7 cellular contexts compared by ENCODE assay signal in genomic region chr1:243842978-243843490, GRCh38. TPM values are rescaled to one million over a fixed set of nuclear protein-coding genes. Genes with fewer than 3 reads are reported as not detected.
DNase-seq lines count a peak whose midpoint lies in the region; ATAC-seq lines count a peak whose summit lies in the region.

No MANE protein-coding gene starts in this region.

- H3K9me3 Mint-ChIP-seq in activated T-cell treated with anti-CD3 and anti-CD28 coated beads, Interleukin-2, amount 50 U/mL, for 72 hours, result no peaks in the 10 kb centered on the region
- no peaks in the 10 kb centered on the region for H3K9me3 Mint-ChIP-seq in stimulated activated naive CD8-positive, alpha-beta T cell treated with anti-CD3 and anti-CD28 coated beads, Interleukin-15, Interleukin-2, amounts not matched to agents 100 ng/mL and 50 ng/mL, for 24 hours

- peak overlapping the region; percentile 10 to 60 for H3K4me3 Mint-ChIP-seq in activated T-cell treated with anti-CD3 and anti-CD28 coated beads, Interleukin-2, amount 50 U/mL, for 72 hours
- peak overlapping the region; percentile 65 for H3K4me3 Mint-ChIP-seq in stimulated activated naive CD8-positive, alpha-beta T cell treated with anti-CD3 and anti-CD28 coated beads, Interleukin-15, Interleukin-2, amounts not matched to agents 100 ng/mL and 50 ng/mL, for 24 hours

- peaks cover 45% of the 10 kb centered on the region for H3K4me1 Mint-ChIP-seq in activated T-cell treated with anti-CD3 and anti-CD28 coated beads, Interleukin-2, amount 50 U/mL, for 72 hours (ENCODE audit: low read depth)
- peaks cover 53% of the 10 kb centered on the region for H3K4me1 Mint-ChIP-seq in stimulated activated naive CD8-positive, alpha-beta T cell treated with anti-CD3 and anti-CD28 coated beads, Interleukin-15, Interleukin-2, amounts not matched to agents 100 ng/mL and 50 ng/mL, for 24 hours (ENCODE audit: low read depth)

- intact Hi-C loops in Right ventricle myocardium superior (cut with DNase I), result no loop called here

- ATAC-seq in activated T-cell treated with anti-CD3 and anti-CD28 coated beads, Interleukin-2, amount 50 U/mL, for 72 hours (replicated peaks in 1 of 2), result peak; percentile 43 to 44
- ATAC-seq in Right ventricle myocardium superior (ENCODE audit: poor library complexity), result peak; percentile 74
- ATAC-seq in GM18870 (IDR thresholded peaks at IDR 0.05; ENCODE audit: unreplicated experiment), result no peak
- ATAC-seq in HG03442 (IDR thresholded peaks at IDR 0.05; ENCODE audit: unreplicated experiment), result no peak
- ATAC-seq in GM19023 (IDR thresholded peaks at IDR 0.05; ENCODE audit: unreplicated experiment), result no peak

- peak; percentile 48 for DNase-seq in HS-27A (ENCODE audit: low read depth)
- peak; percentile 3 to 7 for DNase-seq in activated T-cell treated with anti-CD3 and anti-CD28 coated beads, Interleukin-2, amount 50 U/mL, for 72 hours
- DNase-seq in Right ventricle myocardium superior, result no peak

- peaks cover 0 to 3% of the 10 kb centered on the region in 2 donors for H3K36me3 Mint-ChIP-seq in activated T-cell treated with anti-CD3 and anti-CD28 coated beads, Interleukin-2, amount 50 U/mL, for 72 hours (ENCODE audit: insufficient read depth in 2 of 2)
- peaks cover 12% of the 10 kb centered on the region for H3K36me3 Mint-ChIP-seq in stimulated activated naive CD8-positive, alpha-beta T cell treated with anti-CD3 and anti-CD28 coated beads, Interleukin-15, Interleukin-2, amounts not matched to agents 100 ng/mL and 50 ng/mL, for 24 hours (ENCODE audit: low read depth)

- H3K27ac Mint-ChIP-seq in activated T-cell treated with anti-CD3 and anti-CD28 coated beads, Interleukin-2, amount 50 U/mL, for 72 hours, result peak overlapping the region; percentile 7
- peak overlapping the region; percentile 83 for H3K27ac Mint-ChIP-seq in stimulated activated naive CD8-positive, alpha-beta T cell treated with anti-CD3 and anti-CD28 coated beads, Interleukin-15, Interleukin-2, amounts not matched to agents 100 ng/mL and 50 ng/mL, for 24 hours

- H3K27me3 Mint-ChIP-seq in activated T-cell treated with anti-CD3 and anti-CD28 coated beads, Interleukin-2, amount 50 U/mL, for 72 hours (ENCODE audit: low read depth), result no peaks in the 10 kb centered on the region
- no peaks in the 10 kb centered on the region for H3K27me3 Mint-ChIP-seq in stimulated activated naive CD8-positive, alpha-beta T cell treated with anti-CD3 and anti-CD28 coated beads, Interleukin-15, Interleukin-2, amounts not matched to agents 100 ng/mL and 50 ng/mL, for 24 hours

RNA-seq across cellular contexts. Expression of gene AKT3, which starts 7.0 kb away (rescaled TPM):
- total RNA-seq in activated T-cell treated with anti-CD3 and anti-CD28 coated beads, Interleukin-2, amount 50 U/mL, for 72 hours, result 10 to 100 TPM; 32.6 to 46.7 TPM
- total RNA-seq in Right ventricle myocardium superior, result 20.6 TPM

Comparison
In these comparisons a context has a peak if more than half of its experiments do, and no peak if none do; other contexts are left out.
1. ATAC-seq: peak in activated T-cell treated with anti-CD3 and anti-CD28 coated beads, Interleukin-2, amount 50 U/mL, for 72 hours (2 of 2) and Right ventricle myocardium superior (single experiment); none in GM18870 (single experiment), HG03442 (single experiment) and GM19023 (single experiment).